Comparison of ENCODE assay signal across 17 cellular contexts in genomic region chr5:158841918-158842317, GRCh38.
DNase-seq lines count a peak whose midpoint lies in the region; ATAC-seq lines count a peak whose summit lies in the region.
"Had no signal": no experiment of that assay in that cellular context is flagged by ENCODE, and none has a peak within 500 bp of the region (broad histone marks: within the 10 kb centered on the region; RNA-seq: fewer than 3 reads in every experiment).

No MANE protein-coding gene starts in this region.

- H2BK12ac ChIP-seq in neuronal stem cell (ENCODE audit: low read length) = no peak overlapping the region

- H3K4me3 ChIP-seq in BLaER1 (no peak overlapping the region), neuronal stem cell (ENCODE audit: low read length in 2 of 2) (no peak overlapping the region)
- H3K4me3 ChIP-seq: gastroesophageal sphincter, mucosa of descending colon had no signal

- H3K4me1 Mint-ChIP-seq in activated naive CD8-positive, alpha-beta T cell treated with anti-CD3 and anti-CD28 coated beads for 36 hours = no peaks in the 10 kb centered on the region
- H3K4me1 Mint-ChIP-seq: central memory CD8-positive, alpha-beta T cell had no signal

- no peaks in the 10 kb centered on the region for H3K36me3 Mint-ChIP-seq in activated naive CD8-positive, alpha-beta T cell treated with anti-CD3 and anti-CD28 coated beads for 36 hours

- H3K36me3 ChIP-seq in BLaER1 (peaks cover 99% of the 10 kb centered on the region), neuronal stem cell (replicated peaks in 1 of 2; ENCODE audit: control insufficient read depth in 2 of 2, insufficient read depth in 2 of 2, low read length in 2 of 2) (no peaks in the 10 kb centered on the region)
- H3K36me3 ChIP-seq: gastroesophageal sphincter had no signal

- no peak overlapping the region for H3K23ac ChIP-seq in neuronal stem cell (ENCODE audit: low read depth, low read length, poor library complexity)

- no peak overlapping the region for H2BK15ac ChIP-seq in neuronal stem cell (ENCODE audit: low read length)

- H2AK5ac ChIP-seq in neuronal stem cell (ENCODE audit: low read depth, low read length) = no peak overlapping the region

- H2BK5ac ChIP-seq in neuronal stem cell (ENCODE audit: low read length) = no peak overlapping the region

- DNase-seq in activated naive CD8-positive, alpha-beta T cell treated with anti-CD3 and anti-CD28 coated beads for 36 hours = no peak
- DNase-seq in DMS53 treated with DMSO at 0.1 percent for 48 hours (lab: John Stamatoyannopoulos, UW; ENCODE audit: unreplicated experiment) (no peak), neuronal stem cell (ENCODE audit: low spot score) (no peak), superior temporal gyrus (ENCODE audit: extremely low spot score) (no peak)
- DNase-seq: activated naive CD8-positive, alpha-beta T cell treated with anti-CD3 and anti-CD28 coated beads, Interleukin-2, amount 50 U/mL, for 24 hours; Caco-2; GF-D8; mucosa of descending colon; substantia nigra; T-helper 2 cell had no signal

- no peak overlapping the region for H4K8ac ChIP-seq in neuronal stem cell (ENCODE audit: low read depth, low read length)

- ATAC-seq in GM19023 (IDR thresholded peaks at IDR 0.05; ENCODE audit: unreplicated experiment) (peak; percentile 93), HG02610 (IDR thresholded peaks at IDR 0.05; ENCODE audit: unreplicated experiment) (peak; percentile 81), HG03432 (IDR thresholded peaks at IDR 0.05; ENCODE audit: unreplicated experiment) (peak; percentile 63)
- ATAC-seq: activated naive CD8-positive, alpha-beta T cell treated with anti-CD3 and anti-CD28 coated beads, Interleukin-2, amount 50 U/mL, for 24 hours; gastroesophageal sphincter; HCT116; mucosa of descending colon had no signal

- H3K4ac ChIP-seq in neuronal stem cell (ENCODE audit: low read length) = no peak overlapping the region

- no peak overlapping the region for H4K91ac ChIP-seq in neuronal stem cell (ENCODE audit: low read depth, low read length, poor library complexity)

- no peaks in the 10 kb centered on the region for H3K9me3 ChIP-seq in BLaER1
- H3K9me3 ChIP-seq in neuronal stem cell (replicated peaks in 1 of 2; ENCODE audit: control insufficient read depth in 2 of 2, insufficient read depth in 1 of 2, low read depth in 1 of 2, low read length in 2 of 2) = no peaks in the 10 kb centered on the region
- H3K9me3 ChIP-seq: Caco-2, gastroesophageal sphincter, mucosa of descending colon had no signal

- no peak overlapping the region for H3K18ac ChIP-seq in neuronal stem cell (ENCODE audit: low read length)

- H3K27me3 Mint-ChIP-seq in activated naive CD8-positive, alpha-beta T cell treated with anti-CD3 and anti-CD28 coated beads for 36 hours = no peaks in the 10 kb centered on the region

- no peaks in the 10 kb centered on the region for H3K9me3 Mint-ChIP-seq in activated naive CD8-positive, alpha-beta T cell treated with anti-CD3 and anti-CD28 coated beads for 36 hours
- H3K9me3 Mint-ChIP-seq: central memory CD8-positive, alpha-beta T cell had no signal

- H3K27ac ChIP-seq in BLaER1 (peak overlapping the region; percentile 24), neuronal stem cell (replicated peaks; ENCODE audit: low read length) (no peak overlapping the region)
- H3K27ac ChIP-seq: gastroesophageal sphincter had no signal

- no peaks in the 10 kb centered on the region for H3K27me3 ChIP-seq in BLaER1
- no peaks in the 10 kb centered on the region for H3K27me3 ChIP-seq in neuronal stem cell (ENCODE audit: control insufficient read depth in 3 of 3, insufficient read depth in 3 of 3, low read depth in 1 of 3, low read length in 3 of 3)

- H3K79me1 ChIP-seq in neuronal stem cell (ENCODE audit: low read depth, low read length) = no peaks in the 10 kb centered on the region

- H3K27ac Mint-ChIP-seq in activated naive CD8-positive, alpha-beta T cell treated with anti-CD3 and anti-CD28 coated beads for 36 hours = no peak overlapping the region
- H3K27ac Mint-ChIP-seq: activated naive CD8-positive, alpha-beta T cell treated with anti-CD3 and anti-CD28 coated beads, Interleukin-2, amount 50 U/mL, for 24 hours had no signal

- no peak overlapping the region for H2BK120ac ChIP-seq in neuronal stem cell (ENCODE audit: low read depth, low read length)

- H3K4me2 ChIP-seq in BLaER1 (peak overlapping the region; percentile 80; the same call in 1 of the 2 replicates), neuronal stem cell (ENCODE audit: insufficient read depth, low read length, poor library complexity, severe bottlenecking) (no peak overlapping the region)

- H3K9ac ChIP-seq in BLaER1 = no peak overlapping the region
- no peak overlapping the region for H3K9ac ChIP-seq in neuronal stem cell (ENCODE audit: low read depth, low read length, poor library complexity)

- H3K4me1 ChIP-seq in BLaER1 (peaks cover 97% of the 10 kb centered on the region), neuronal stem cell (ENCODE audit: control insufficient read depth in 2 of 2, insufficient read depth in 1 of 2, low read depth in 1 of 2, low read length in 2 of 2) (peaks cover 7 to 13% of the 10 kb centered on the region in 2 donors)
- H3K4me1 ChIP-seq: Caco-2 had no signal

- no peak overlapping the region for H2AFZ ChIP-seq in neuronal stem cell (ENCODE audit: low read length)

- H4K20me1 ChIP-seq in BLaER1 = peaks cover 100% of the 10 kb centered on the region

- no CpG with 5 or more reads among the region's 3 CpGs for WGBS in neuronal stem cell (ENCODE audit: extremely low coverage in 2 of 2, insufficient read length in 2 of 2, insufficient replicate concordance in 1 of 2), 2 donors

- no peak overlapping the region for H3K14ac ChIP-seq in neuronal stem cell (ENCODE audit: low read length)

- no peak overlapping the region for H3K4me3 Mint-ChIP-seq in activated naive CD8-positive, alpha-beta T cell treated with anti-CD3 and anti-CD28 coated beads for 36 hours
- H3K4me3 Mint-ChIP-seq: activated naive CD8-positive, alpha-beta T cell treated with anti-CD3 and anti-CD28 coated beads, Interleukin-2, amount 50 U/mL, for 24 hours; central memory CD8-positive, alpha-beta T cell had no signal
